Comparison of ENCODE assay signal across 8 cellular contexts in genomic region chr20:57680934-57681914, GRCh38. TPM values are rescaled to one million over a fixed set of nuclear protein-coding genes. Genes with fewer than 3 reads are reported as not detected.
DNase-seq lines count a peak whose midpoint lies in the region; ATAC-seq, FAIRE-seq and TF ChIP-seq lines count a peak whose summit lies in the region.

No MANE protein-coding gene starts in this region.

- H3K36me3 Mint-ChIP-seq in activated CD4-positive, alpha-beta T cell treated with anti-CD3 and anti-CD28 coated beads, Interleukin-2, amount 10 ng/mL, durations not matched to agents 24 days and 14 days (ENCODE audit: low read depth), result no peaks in the 10 kb centered on the region
- no peaks in the 10 kb centered on the region for H3K36me3 Mint-ChIP-seq in activated naive CD8-positive, alpha-beta T cell treated with anti-CD3 and anti-CD28 coated beads, Interleukin-2, amount 50 U/mL, for 24 hours (ENCODE audit: low read depth)
- no peaks in the 10 kb centered on the region for H3K36me3 Mint-ChIP-seq in stimulated activated effector memory CD8-positive, alpha-beta T cell treated with anti-CD3 and anti-CD28 coated beads, Interleukin-12 subunit alpha, Interleukin-12 subunit beta, amount 100 ng/mL, for 72 hours

- peak; percentile 85 for ATAC-seq in activated naive CD8-positive, alpha-beta T cell treated with anti-CD3 and anti-CD28 coated beads, Interleukin-2, amount 50 U/mL, for 24 hours
- ATAC-seq in stimulated activated effector memory CD8-positive, alpha-beta T cell treated with anti-CD3 and anti-CD28 coated beads, Interleukin-12 subunit alpha, Interleukin-12 subunit beta, amount 100 ng/mL, for 72 hours, result peak; percentile 65
- ATAC-seq in pancreas, result no peak

- no peaks in the 10 kb centered on the region; the same call in 1 of the 2 replicates for H3K79me2 ChIP-seq in KMS-11 (ENCODE audit: insufficient read depth, low read depth)

- 80 to 83% methylated on average over 24 of the region's 24 CpGs for WGBS in pancreas, 2 donors

- DNase-seq in activated CD4-positive, alpha-beta T cell treated with anti-CD3 and anti-CD28 coated beads for 1 hour, result peak; percentile 38
- DNase-seq in activated CD4-positive, alpha-beta T cell treated with anti-CD3 and anti-CD28 coated beads, Interleukin-2, amount 10 ng/mL, durations not matched to agents 24 days and 14 days, result no peak
- DNase-seq in activated naive CD8-positive, alpha-beta T cell treated with anti-CD3 and anti-CD28 coated beads, Interleukin-2, amount 50 U/mL, for 24 hours, result peak; percentile 47
- no peak for DNase-seq in stimulated activated effector memory CD8-positive, alpha-beta T cell treated with anti-CD3 and anti-CD28 coated beads, Interleukin-12 subunit alpha, Interleukin-12 subunit beta, amount 100 ng/mL, for 72 hours (ENCODE audit: low spot score in 2 of 2)
- DNase-seq in NCI-H345 (lab: John Stamatoyannopoulos, UW) (no peak), pancreas (no peak), NCI-H146 treated with DMSO at 0.1 percent for 48 hours (lab: John Stamatoyannopoulos, UW; ENCODE audit: unreplicated experiment) (no peak)

- no peaks in the 10 kb centered on the region for H3K9me3 Mint-ChIP-seq in activated CD4-positive, alpha-beta T cell treated with anti-CD3 and anti-CD28 coated beads, Interleukin-2, amount 10 ng/mL, durations not matched to agents 24 days and 14 days
- H3K9me3 Mint-ChIP-seq in activated naive CD8-positive, alpha-beta T cell treated with anti-CD3 and anti-CD28 coated beads, Interleukin-2, amount 50 U/mL, for 24 hours, result no peaks in the 10 kb centered on the region
- no peaks in the 10 kb centered on the region for H3K9me3 Mint-ChIP-seq in stimulated activated effector memory CD8-positive, alpha-beta T cell treated with anti-CD3 and anti-CD28 coated beads, Interleukin-12 subunit alpha, Interleukin-12 subunit beta, amount 100 ng/mL, for 72 hours

- peak overlapping the region; percentile 81 for H3K27ac ChIP-seq in KMS-11
- no peak overlapping the region for H3K27ac ChIP-seq in pancreas

- H3K4me1 ChIP-seq in KMS-11 (ENCODE audit: low read depth, poor library complexity, severe bottlenecking), result peaks cover 64% of the 10 kb centered on the region
- H3K4me1 ChIP-seq in pancreas, result no peaks in the 10 kb centered on the region

- H3K4me3 Mint-ChIP-seq in activated CD4-positive, alpha-beta T cell treated with anti-CD3 and anti-CD28 coated beads, Interleukin-2, amount 10 ng/mL, durations not matched to agents 24 days and 14 days, result no peak overlapping the region
- H3K4me3 Mint-ChIP-seq in activated naive CD8-positive, alpha-beta T cell treated with anti-CD3 and anti-CD28 coated beads, Interleukin-2, amount 50 U/mL, for 24 hours, result no peak overlapping the region
- H3K4me3 Mint-ChIP-seq in stimulated activated effector memory CD8-positive, alpha-beta T cell treated with anti-CD3 and anti-CD28 coated beads, Interleukin-12 subunit alpha, Interleukin-12 subunit beta, amount 100 ng/mL, for 72 hours, result no peak overlapping the region

- H3K9ac ChIP-seq in KMS-11, result peak overlapping the region; percentile 31; the same call in 1 of the 2 replicates

- no peak for TF ChIP-seq CTCF in KMS-11 (conservative IDR thresholded peaks at IDR 0.05; ENCODE audit: low read depth, low read length)
- no peak for TF ChIP-seq CTCF in pancreas (IDR thresholded peaks at IDR 0.05)

- no peaks in the 10 kb centered on the region for H3K9me3 ChIP-seq in pancreas

- no peak overlapping the region for H3K27ac Mint-ChIP-seq in activated CD4-positive, alpha-beta T cell treated with anti-CD3 and anti-CD28 coated beads, Interleukin-2, amount 10 ng/mL, durations not matched to agents 24 days and 14 days
- peak overlapping the region; percentile 67 for H3K27ac Mint-ChIP-seq in activated naive CD8-positive, alpha-beta T cell treated with anti-CD3 and anti-CD28 coated beads, Interleukin-2, amount 50 U/mL, for 24 hours
- peak overlapping the region; percentile 40 for H3K27ac Mint-ChIP-seq in stimulated activated effector memory CD8-positive, alpha-beta T cell treated with anti-CD3 and anti-CD28 coated beads, Interleukin-12 subunit alpha, Interleukin-12 subunit beta, amount 100 ng/mL, for 72 hours

- H3K36me3 ChIP-seq in KMS-11 (ENCODE audit: insufficient read depth) (no peaks in the 10 kb centered on the region), pancreas (no peaks in the 10 kb centered on the region)

- no peaks in the 10 kb centered on the region for H3K27me3 ChIP-seq in KMS-11 (ENCODE audit: insufficient read depth, low read depth)
- no peaks in the 10 kb centered on the region for H3K27me3 ChIP-seq in pancreas

- no peak overlapping the region for H3K4me3 ChIP-seq in KMS-11 (IDR thresholded peaks at IDR 0.05; ENCODE audit: insufficient read depth, low read depth, low read length)
- no peak overlapping the region for H3K4me3 ChIP-seq in pancreas

- FAIRE-seq in pancreas (lab: Jason Lieb, UNC), result no peak

- intact Hi-C loops in activated CD4-positive, alpha-beta T cell treated with anti-CD3 and anti-CD28 coated beads, Interleukin-2, amount 10 ng/mL, durations not matched to agents 24 days and 14 days (cut with micrococcal nuclease), result no loop called here
- intact Hi-C loops in pancreas (cut with DNase I), result no loop called here

- peak overlapping the region; percentile 96 for H3K4me2 ChIP-seq in KMS-11

- H3K27me3 Mint-ChIP-seq in activated CD4-positive, alpha-beta T cell treated with anti-CD3 and anti-CD28 coated beads, Interleukin-2, amount 10 ng/mL, durations not matched to agents 24 days and 14 days, result peaks cover 27% of the 10 kb centered on the region
- no peaks in the 10 kb centered on the region for H3K27me3 Mint-ChIP-seq in activated naive CD8-positive, alpha-beta T cell treated with anti-CD3 and anti-CD28 coated beads, Interleukin-2, amount 50 U/mL, for 24 hours

- peaks cover 2% of the 10 kb centered on the region for H3K4me1 Mint-ChIP-seq in activated CD4-positive, alpha-beta T cell treated with anti-CD3 and anti-CD28 coated beads, Interleukin-2, amount 10 ng/mL, durations not matched to agents 24 days and 14 days
- peaks cover 43% of the 10 kb centered on the region for H3K4me1 Mint-ChIP-seq in activated naive CD8-positive, alpha-beta T cell treated with anti-CD3 and anti-CD28 coated beads, Interleukin-2, amount 50 U/mL, for 24 hours
- peaks cover 32% of the 10 kb centered on the region for H3K4me1 Mint-ChIP-seq in stimulated activated effector memory CD8-positive, alpha-beta T cell treated with anti-CD3 and anti-CD28 coated beads, Interleukin-12 subunit alpha, Interleukin-12 subunit beta, amount 100 ng/mL, for 72 hours

- peak overlapping the region; percentile 52; the same call in 1 of the 2 replicates for H2AFZ ChIP-seq in KMS-11 (ENCODE audit: low read depth)

- no peaks in the 10 kb centered on the region for H4K20me1 ChIP-seq in KMS-11 (ENCODE audit: insufficient read depth)

RNA-seq across cellular contexts. Expression of gene PMEPA1, which starts 28.6 kb away (rescaled TPM):
- 0.66 and 0.82 TPM in 2 replicates for total RNA-seq in activated CD4-positive, alpha-beta T cell treated with anti-CD3 and anti-CD28 coated beads, Interleukin-2, amount 10 ng/mL, durations not matched to agents 24 days and 14 days
- total RNA-seq in pancreas, result 10 to 100 TPM; 24.8 to 98.2 (median 33.6) TPM
- polyA plus RNA-seq in pancreas, result 10 to 100 TPM; 28.4 to 45.5 TPM

Comparison
In these comparisons a context has a peak if more than half of its experiments do, and no peak if none do; other contexts are left out.
1. DNase-seq: peak in activated CD4-positive, alpha-beta T cell treated with anti-CD3 and anti-CD28 coated beads for 1 hour (single experiment) and activated naive CD8-positive, alpha-beta T cell treated with anti-CD3 and anti-CD28 coated beads, Interleukin-2, amount 50 U/mL, for 24 hours (single experiment); none in activated CD4-positive, alpha-beta T cell treated with anti-CD3 and anti-CD28 coated beads, Interleukin-2, amount 10 ng/mL, durations not matched to agents 24 days and 14 days (single experiment), stimulated activated effector memory CD8-positive, alpha-beta T cell treated with anti-CD3 and anti-CD28 coated beads, Interleukin-12 subunit alpha, Interleukin-12 subunit beta, amount 100 ng/mL, for 72 hours (0 of 2), NCI-H345 (single experiment), pancreas (0 of 6) and NCI-H146 treated with DMSO at 0.1 percent for 48 hours (single experiment).
2. ATAC-seq: peak in activated naive CD8-positive, alpha-beta T cell treated with anti-CD3 and anti-CD28 coated beads, Interleukin-2, amount 50 U/mL, for 24 hours (single experiment) and stimulated activated effector memory CD8-positive, alpha-beta T cell treated with anti-CD3 and anti-CD28 coated beads, Interleukin-12 subunit alpha, Interleukin-12 subunit beta, amount 100 ng/mL, for 72 hours (single experiment); none in pancreas (0 of 4).
3. RNA of gene PMEPA1, which starts 28.6 kb away (total RNA-seq): 24.8 to 98.2 TPM in pancreas; 0.66 to 0.82 TPM in activated CD4-positive, alpha-beta T cell treated with anti-CD3 and anti-CD28 coated beads, Interleukin-2, amount 10 ng/mL, durations not matched to agents 24 days and 14 days; every median in the first group is over 10 times any median in the second.